In genomic region chr12:130155416-130156073, GRCh38 we compare ENCODE assay signal across 22 cellular contexts. TPM values are rescaled to one million over a fixed set of nuclear protein-coding genes. Genes with fewer than 3 reads are reported as not detected.
A peak's percentile ranks its signal among the peaks of the same experiment; 100 is the strongest.
DNase-seq lines count a peak whose midpoint lies in the region; ATAC-seq and TF ChIP-seq lines count a peak whose summit lies in the region.
"Had no signal": no experiment of that assay in that cellular context is flagged by ENCODE, and none has a peak within 500 bp of the region (broad histone marks: within the 10 kb centered on the region; RNA-seq: fewer than 3 reads in every experiment).

No MANE protein-coding gene starts in this region.

- TF ChIP-seq CTCF in RWPE2 (IDR thresholded peaks at IDR 0.05; ENCODE audit: poor library complexity, severe bottlenecking) = no peak
- no peak for TF ChIP-seq CTCF in epithelial cell of esophagus (IDR thresholded peaks at IDR 0.05; ENCODE audit: insufficient read depth, low read depth, low read length, missing control alignments)
- TF ChIP-seq CTCF in Caco-2 (IDR thresholded peaks at IDR 0.05; ENCODE audit: insufficient read depth in 1 of 2, low read depth in 1 of 2, low read length in 1 of 2, severe bottlenecking in 1 of 2, unreplicated experiment in 1 of 2) = no peak

- H3K27me3 Mint-ChIP-seq in Caco-2 (ENCODE audit: insufficient read depth, unreplicated experiment) = peaks cover 13% of the 10 kb centered on the region
- H3K27me3 Mint-ChIP-seq in activated naive CD8-positive, alpha-beta T cell treated with anti-CD3 and anti-CD28 coated beads, Interleukin-2, amount 50 U/mL, for 24 hours = peaks cover 22% of the 10 kb centered on the region

- CTCF ChIA-PET in Caco-2 (lab: Charles Lee) = no interaction called here

- no peaks in the 10 kb centered on the region for H3K9me3 ChIP-seq in RWPE2 (ENCODE audit: severe bottlenecking)
- no peaks in the 10 kb centered on the region for H3K9me3 ChIP-seq in Caco-2
- H3K9me3 ChIP-seq: BE2C, MG63, SJCRH30 had no signal

- no peak overlapping the region for H3K27ac ChIP-seq in RWPE2 (ENCODE audit: poor library complexity, severe bottlenecking)
- H3K27ac ChIP-seq: SJCRH30 had no signal

- H3K27ac Mint-ChIP-seq in Caco-2 (ENCODE audit: unreplicated experiment) = no peak overlapping the region
- H3K27ac Mint-ChIP-seq in activated naive CD8-positive, alpha-beta T cell treated with anti-CD3 and anti-CD28 coated beads, Interleukin-2, amount 50 U/mL, for 24 hours = no peak overlapping the region

- no peaks in the 10 kb centered on the region for H3K36me3 ChIP-seq in RWPE2 (ENCODE audit: low read depth)
- no peaks in the 10 kb centered on the region for H3K36me3 ChIP-seq in Caco-2 (ENCODE audit: control insufficient read depth, insufficient read depth, low read length)
- H3K36me3 ChIP-seq: BE2C, MG63, SJCRH30 had no signal

- H3K4me3 Mint-ChIP-seq in Caco-2 (ENCODE audit: unreplicated experiment) = no peak overlapping the region
- H3K4me3 Mint-ChIP-seq in activated naive CD8-positive, alpha-beta T cell treated with anti-CD3 and anti-CD28 coated beads, Interleukin-2, amount 50 U/mL, for 24 hours = no peak overlapping the region

- no peaks in the 10 kb centered on the region for H3K9me3 Mint-ChIP-seq in Caco-2 (ENCODE audit: unreplicated experiment)
- H3K9me3 Mint-ChIP-seq in activated naive CD8-positive, alpha-beta T cell treated with anti-CD3 and anti-CD28 coated beads, Interleukin-2, amount 50 U/mL, for 24 hours = no peaks in the 10 kb centered on the region

- H3K4me3 ChIP-seq in RWPE2 (ENCODE audit: severe bottlenecking) (no peak overlapping the region), epithelial cell of esophagus (ENCODE audit: low read length) (no peak overlapping the region), Caco-2 (ENCODE audit: low read depth, low read length) (no peak overlapping the region)
- H3K4me3 ChIP-seq: MG63, SJCRH30 had no signal

- H3K4me1 ChIP-seq in RWPE2 (ENCODE audit: insufficient read depth, poor library complexity, severe bottlenecking) (no peaks in the 10 kb centered on the region), Caco-2 (no peaks in the 10 kb centered on the region)
- H3K4me1 ChIP-seq: BE2C, SJCRH30 had no signal

- POLR2A ChIA-PET in Caco-2 (lab: Charles Lee) = no interaction called here

- DNase-seq in Caki2 (ENCODE audit: low read depth) = peak; percentile 51
- DNase-seq in RWPE2 (ENCODE audit: low spot score) = no peak
- peak; percentile 62 for DNase-seq in epithelial cell of esophagus (ENCODE audit: low read depth)
- DNase-seq in mesenteric fat pad (ENCODE audit: low spot score) = peak; percentile 81
- DNase-seq in Caco-2 = no peak
- no peak for DNase-seq in SW480 (ENCODE audit: low spot score)
- no peak for DNase-seq in DMS114 treated with DMSO at 0.1 percent for 48 hours (lab: John Stamatoyannopoulos, UW; ENCODE audit: unreplicated experiment)
- no peak for DNase-seq in activated naive CD8-positive, alpha-beta T cell treated with anti-CD3 and anti-CD28 coated beads, Interleukin-2, amount 50 U/mL, for 24 hours
- DNase-seq: 8988T, ACHN, BE2C, H7, KBM-7, MG63, NCI-H1105 treated with DMSO at 0.1 percent for 48 hours, NCI-H146, NCI-H1930, NCI-H446 treated with DMSO at 0.1 percent for 48 hours, NCI-H526, SJCRH30 had no signal

- no peaks in the 10 kb centered on the region for H3K27me3 ChIP-seq in RWPE2 (ENCODE audit: insufficient read depth, poor library complexity, severe bottlenecking)
- H3K27me3 ChIP-seq in Caco-2 (replicated peaks; ENCODE audit: control insufficient read depth, insufficient read depth, low read length) = no peaks in the 10 kb centered on the region
- H3K27me3 ChIP-seq: SJCRH30 had no signal

- H3K4me1 Mint-ChIP-seq in Caco-2 (ENCODE audit: low read depth, unreplicated experiment) = no peaks in the 10 kb centered on the region
- H3K4me1 Mint-ChIP-seq in activated naive CD8-positive, alpha-beta T cell treated with anti-CD3 and anti-CD28 coated beads, Interleukin-2, amount 50 U/mL, for 24 hours = no peaks in the 10 kb centered on the region

- no TSS peak for BruUV-seq in Caco-2 (replicated peaks; lab: Mats Ljungman, UMichigan)

- intact Hi-C loops in Caco-2 (cut with micrococcal nuclease; ENCODE audit: unreplicated experiment) = no loop called here

- in situ Hi-C loops in Caki2 (cut with HindIII; ENCODE audit: low pct_unique_long_range_greater_than_20kb, low sequenced_read_pairs) = no loop called here

- ATAC-seq in RWPE2 (ENCODE audit: low read depth) = peak; percentile 24
- no peak for ATAC-seq in activated naive CD8-positive, alpha-beta T cell treated with anti-CD3 and anti-CD28 coated beads, Interleukin-2, amount 50 U/mL, for 24 hours
- ATAC-seq: Panc1 had no signal

- no peaks in the 10 kb centered on the region for H3K36me3 Mint-ChIP-seq in Caco-2 (ENCODE audit: insufficient read depth, unreplicated experiment)
- no peaks in the 10 kb centered on the region for H3K36me3 Mint-ChIP-seq in activated naive CD8-positive, alpha-beta T cell treated with anti-CD3 and anti-CD28 coated beads, Interleukin-2, amount 50 U/mL, for 24 hours (ENCODE audit: low read depth)

RNA-seq across cellular contexts. Expression of gene FZD10, which starts 6.7 kb away (rescaled TPM):
- total RNA-seq in Caki2 (2014; rRNA removed; shearing (Covaris generic); ENCODE audit: low replicate concordance) = not detected in 2 replicates
- total RNA-seq in mesenteric fat pad (1.2 TPM), Caco-2 (2022) (0.09 TPM in 2 replicates)
- total RNA-seq: LHCN-M2, SJCRH30 had no signal

Comparison
In these comparisons a context has a peak if more than half of its experiments do, and no peak if none do; other contexts are left out.
1. DNase-seq: peak in Caki2 (single experiment), epithelial cell of esophagus (single experiment) and mesenteric fat pad (single experiment); none in RWPE2 (single experiment), Caco-2 (0 of 2), SW480 (single experiment), DMS114 treated with DMSO at 0.1 percent for 48 hours (single experiment) and activated naive CD8-positive, alpha-beta T cell treated with anti-CD3 and anti-CD28 coated beads, Interleukin-2, amount 50 U/mL, for 24 hours (single experiment).